ENCODE assay signal across 27 cellular contexts in the genomic region with DNA sequence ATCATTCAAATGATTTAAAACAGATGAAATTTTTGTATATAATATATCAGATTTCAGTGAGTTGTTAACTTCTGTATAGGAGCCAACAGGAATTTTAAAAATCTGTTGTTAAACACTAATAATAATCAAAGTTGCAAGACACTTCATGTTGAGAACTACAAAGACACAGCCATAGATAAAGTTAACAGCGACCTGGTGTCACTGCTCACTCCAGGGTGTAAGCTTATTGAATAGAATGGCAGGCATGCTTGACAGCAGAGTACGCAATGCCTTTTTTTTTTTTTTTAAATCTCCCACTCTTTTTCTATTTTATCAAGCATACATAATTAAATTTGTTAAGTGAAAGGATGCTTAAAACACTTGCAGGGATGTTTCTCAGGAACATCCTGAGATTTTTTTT. TPM values are rescaled to one million over a fixed set of nuclear protein-coding genes. Genes with fewer than 3 reads are reported as not detected.
DNase-seq lines count a peak whose midpoint lies in the region; ATAC-seq and TF ChIP-seq lines count a peak whose summit lies in the region.
"Had no signal": no experiment of that assay in that cellular context is flagged by ENCODE, and none has a peak within 500 bp of the region (broad histone marks: within the 10 kb centered on the region; RNA-seq: fewer than 3 reads in every experiment).

No MANE protein-coding gene starts in this region.

- H4K20me1 ChIP-seq in neural progenitor cell (ENCODE audit: low read depth): no peaks in the 10 kb centered on the region
- no peaks in the 10 kb centered on the region for H4K20me1 ChIP-seq in osteoblast (ENCODE audit: insufficient read depth, low read length)
- H4K20me1 ChIP-seq: BLaER1 had no signal

- H3K9me3 ChIP-seq in neural progenitor cell (ENCODE audit: low read depth) (no peaks in the 10 kb centered on the region), osteoblast (ENCODE audit: low read depth, low read length) (peaks cover 1% of the 10 kb centered on the region)
- H3K9me3 ChIP-seq: BE2C, BLaER1 had no signal

- ATAC-seq in left colon: no peak
- ATAC-seq in GM21423 (IDR thresholded peaks at IDR 0.05; ENCODE audit: unreplicated experiment): no peak
- ATAC-seq: GM12878 had no signal

- H3K79me2 ChIP-seq in neural progenitor cell (ENCODE audit: low read depth) (no peaks in the 10 kb centered on the region), osteoblast (ENCODE audit: insufficient read depth, low read length) (no peaks in the 10 kb centered on the region)

- TF ChIP-seq CTCF in neural progenitor cell (IDR thresholded peaks at IDR 0.05) (no peak), osteoblast (IDR thresholded peaks at IDR 0.05; ENCODE audit: extremely low read depth, low read depth, low read length) (no peak)

- intact Hi-C loops in left colon (cut with DNase I, micrococcal nuclease): no loop called here

- H3K36me3 ChIP-seq in neural progenitor cell (no peaks in the 10 kb centered on the region), osteoblast (ENCODE audit: insufficient read depth, low read length) (no peaks in the 10 kb centered on the region)
- H3K36me3 ChIP-seq: BE2C, BLaER1 had no signal

- H3K27me3 ChIP-seq in neural progenitor cell (no peaks in the 10 kb centered on the region), osteoblast (ENCODE audit: insufficient read depth, low read length) (no peaks in the 10 kb centered on the region)
- H3K27me3 ChIP-seq: BE2C, BLaER1 had no signal

- H2AFZ ChIP-seq in neural progenitor cell (replicated peaks): no peak overlapping the region
- no peak overlapping the region for H2AFZ ChIP-seq in osteoblast (ENCODE audit: low read length)

- H3K4me2 ChIP-seq in neural progenitor cell: peak overlapping the region; percentile 40
- no peak overlapping the region for H3K4me2 ChIP-seq in osteoblast (ENCODE audit: insufficient read depth, low read length)
- H3K4me2 ChIP-seq: BLaER1 had no signal

- no peak overlapping the region for H3K4me3 ChIP-seq in neural progenitor cell
- no peak overlapping the region for H3K4me3 ChIP-seq in osteoblast (ENCODE audit: insufficient read depth, low read length)
- H3K4me3 ChIP-seq: BLaER1, GM12878 had no signal

- no peak overlapping the region for H3K4me3 Mint-ChIP-seq in neural progenitor cell
- H3K4me3 Mint-ChIP-seq: CD14-positive monocyte; CD4-positive, alpha-beta memory T cell; CD4-positive, CD25-positive, alpha-beta regulatory T cell; CD8-positive, alpha-beta memory T cell had no signal

- no peaks in the 10 kb centered on the region for H3K36me3 Mint-ChIP-seq in neural progenitor cell
- H3K36me3 Mint-ChIP-seq: CD14-positive monocyte; CD4-positive, alpha-beta memory T cell; CD4-positive, CD25-positive, alpha-beta regulatory T cell; CD8-positive, alpha-beta memory T cell had no signal

- no peak overlapping the region for H3K27ac Mint-ChIP-seq in neural progenitor cell
- H3K27ac Mint-ChIP-seq: CD14-positive monocyte; CD4-positive, alpha-beta memory T cell; CD4-positive, CD25-positive, alpha-beta regulatory T cell; CD8-positive, alpha-beta memory T cell had no signal

- peaks cover 34% of the 10 kb centered on the region for H3K4me1 Mint-ChIP-seq in neural progenitor cell
- H3K4me1 Mint-ChIP-seq: CD14-positive monocyte; CD4-positive, alpha-beta memory T cell; CD4-positive, CD25-positive, alpha-beta regulatory T cell; CD8-positive, alpha-beta memory T cell had no signal

- no peak overlapping the region for H3K27ac ChIP-seq in neural progenitor cell
- no peak overlapping the region for H3K27ac ChIP-seq in osteoblast (ENCODE audit: low read depth, low read length)
- H3K27ac ChIP-seq: BLaER1 had no signal

- peaks cover 7% of the 10 kb centered on the region for H3K9me3 Mint-ChIP-seq in neural progenitor cell

- H3F3A ChIP-seq in neural progenitor cell (ENCODE audit: low read depth): no peaks in the 10 kb centered on the region

- H3K9ac ChIP-seq in neural progenitor cell: no peak overlapping the region
- H3K9ac ChIP-seq: BLaER1 had no signal

- DNase-seq in NCI-H69 (lab: John Stamatoyannopoulos, UW) (peak; percentile 25), neural progenitor cell (ENCODE audit: low spot score) (peak; percentile 53), osteoblast (ENCODE audit: insufficient read length, low spot score, missing footprints) (peak; percentile 25), NCI-H1048 (lab: John Stamatoyannopoulos, UW) (no peak), left colon (no peak)
- DNase-seq: 8988T; ACHN; BE2C; C1 segment of cervical spinal cord; CD4-positive, alpha-beta memory T cell; CD4-positive, CD25-positive, alpha-beta regulatory T cell; CD8-positive, alpha-beta memory T cell; COR-L47; DMS 273 treated with DMSO at 0.1 percent for 48 hours; DMS153; DMS53; DMS79; DND-41; EL; GDM1 had no signal

- peaks cover 5% of the 10 kb centered on the region for H3K27me3 Mint-ChIP-seq in neural progenitor cell (ENCODE audit: insufficient read depth, low read depth)
- H3K27me3 Mint-ChIP-seq: CD4-positive, alpha-beta memory T cell; CD4-positive, CD25-positive, alpha-beta regulatory T cell; CD8-positive, alpha-beta memory T cell had no signal

- peaks cover 25% of the 10 kb centered on the region for H3K4me1 ChIP-seq in neural progenitor cell
- H3K4me1 ChIP-seq in osteoblast (ENCODE audit: insufficient read depth, low read length): no peaks in the 10 kb centered on the region
- H3K4me1 ChIP-seq: BE2C, BLaER1 had no signal

RNA-seq across cellular contexts. Expression of gene PCDH15, which starts 32.0 kb away (rescaled TPM):
- 0.17 and 0.28 TPM in 2 replicates for total RNA-seq in neural progenitor cell (ENCODE audit: low replicate concordance)
- not detected in 2 replicates for total RNA-seq in osteoblast
- total RNA-seq in left colon: under 1 TPM in 1 of 2 donors, not detected in 1; 0.27 TPM
- total RNA-seq: A673; CD4-positive, alpha-beta memory T cell; CD4-positive, CD25-positive, alpha-beta regulatory T cell; CD8-positive, alpha-beta memory T cell; Daoy; G401 had no signal

Comparison
In these comparisons a context has a peak if more than half of its experiments do, and no peak if none do; other contexts are left out.
1. DNase-seq: peak in NCI-H69 (single experiment), neural progenitor cell (single experiment) and osteoblast (single experiment); none in NCI-H1048 (single experiment) and left colon (0 of 2).